Comparison of ENCODE assay signal across 16 cellular contexts in the genomic region with DNA sequence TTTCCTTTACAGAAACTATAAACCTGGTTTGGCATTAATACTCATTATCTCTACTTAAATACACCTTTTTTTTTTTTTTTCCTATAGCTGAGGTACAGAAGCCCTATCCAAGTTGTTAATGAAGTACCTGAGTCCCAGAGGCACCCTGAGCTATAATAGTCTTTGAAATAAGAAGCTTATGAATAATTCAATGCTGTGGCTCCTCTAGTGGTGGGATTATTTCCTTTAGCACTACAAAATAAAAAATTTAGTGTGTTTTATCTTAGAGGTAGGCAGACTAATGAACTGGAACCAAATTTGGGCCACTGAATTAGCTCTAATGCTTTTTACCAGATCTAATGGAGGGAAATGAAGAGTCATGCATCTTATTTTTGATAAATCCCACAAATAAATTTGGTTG.
"Had no signal": no experiment of that assay in that cellular context is flagged by ENCODE, and none has a peak within 500 bp of the region (broad histone marks: within the 10 kb centered on the region; RNA-seq: fewer than 3 reads in every experiment).

No MANE protein-coding gene starts in this region.

- H3K4me3 Mint-ChIP-seq: activated naive CD8-positive, alpha-beta T cell; activated T-cell treated with anti-CD3 and anti-CD28 coated beads, Interleukin-2, amount 50 U/mL, for 4 hours; natural killer cell; T-helper 17 cell had no signal

- H3K27me3 ChIP-seq: breast epithelium, foreskin keratinocyte, suprapubic skin, upper lobe of right lung had no signal

- H3K4me1 Mint-ChIP-seq: natural killer cell, T-helper 17 cell had no signal

- H3K9me3 Mint-ChIP-seq: activated T-cell treated with anti-CD3 and anti-CD28 coated beads, Interleukin-2, amount 50 U/mL, for 4 hours had no signal

- H3K27ac ChIP-seq: breast epithelium, foreskin keratinocyte, suprapubic skin, upper lobe of right lung had no signal

- H3K9me3 ChIP-seq: breast epithelium, suprapubic skin, upper lobe of right lung had no signal

- H3K4me3 ChIP-seq: breast epithelium, suprapubic skin, upper lobe of right lung had no signal

- H3K36me3 ChIP-seq: breast epithelium, suprapubic skin, upper lobe of right lung had no signal

- H3K27ac Mint-ChIP-seq: activated naive CD8-positive, alpha-beta T cell; natural killer cell; T-helper 17 cell had no signal

- H3K4me1 ChIP-seq: breast epithelium, foreskin keratinocyte, suprapubic skin, upper lobe of right lung had no signal

- H3K36me3 Mint-ChIP-seq: activated naive CD8-positive, alpha-beta T cell; natural killer cell had no signal

- DNase-seq: activated CD4-positive, alpha-beta T cell treated with anti-CD3 and anti-CD28 coated beads, Interleukin-2, amount 50 U/mL, for 48 hours; activated gamma-delta T cell; activated T-cell treated with anti-CD3 and anti-CD28 coated beads, Interleukin-2, amount 50 U/mL, for 4 hours; amygdala; foreskin keratinocyte; natural killer cell; stimulated activated CD4-positive, alpha-beta T cell treated with anti-CD3 and anti-CD28 coated beads, Interleukin-4, amount 100 ng/mL, for 1 hour; stimulated activated CD8-positive, alpha-beta memory T cell treated with anti-CD3 and anti-CD28 coated beads, Interleukin-4, amount 100 ng/mL, for 48 hours; stimulated activated naive CD8-positive, alpha-beta T cell treated with anti-CD3 and anti-CD28 coated beads, Interleukin-15, Interleukin-2, amounts not matched to agents 100 U/mL and 50 U/mL, for 24 hours; T-helper 17 cell; upper lobe of right lung had no signal

- FAIRE-seq: islet of Langerhans, TTC549 had no signal

- H3K27me3 Mint-ChIP-seq: activated naive CD8-positive, alpha-beta T cell; T-helper 17 cell had no signal
